In genomic region chr2:86211796-86212188, GRCh38 we compare ENCODE assay signal across 21 cellular contexts. TPM values are rescaled to one million over a fixed set of nuclear protein-coding genes. Genes with fewer than 3 reads are reported as not detected.
DNase-seq lines count a peak whose midpoint lies in the region; ATAC-seq, FAIRE-seq and TF ChIP-seq lines count a peak whose summit lies in the region.
"Had no signal": no experiment of that assay in that cellular context is flagged by ENCODE, and none has a peak within 500 bp of the region (broad histone marks: within the 10 kb centered on the region; RNA-seq: fewer than 3 reads in every experiment).

No MANE protein-coding gene starts in this region.

- ATAC-seq in HepG2: peak; percentile 74
- ATAC-seq in stimulated activated memory B cell treated with anti-CD40 and anti-IgM and Interleukin-4, amounts not matched to agents 10 μg/mL and 1 μg/mL and 100 μg/mL, for 72 hours: no peak
- ATAC-seq: CD8-positive, alpha-beta T cell; HCT116 had no signal

- TF ChIP-seq RAD21 in HepG2 (CRISPR knock-in tag; IDR thresholded peaks at IDR 0.05): no peak

- H3K4me2 ChIP-seq in OCI-LY7 (ENCODE audit: low read length) (no peak overlapping the region), HepG2 (ENCODE audit: low read depth, low read length) (peak overlapping the region; percentile 26)
- H3K4me2 ChIP-seq: BLaER1 had no signal

- TF ChIP-seq POLR2A in HepG2 (IDR thresholded peaks at IDR 0.05; ENCODE audit: insufficient read depth in 1 of 2, low read depth in 2 of 2, low read length in 2 of 2): no peak; a peak in 1 of 4 replicates

- TF ChIP-seq EP300 in HepG2 (IDR thresholded peaks at IDR 0.05; ENCODE audit: low read depth in 2 of 2, low read length in 2 of 2) (no peak), HepG2 (CRISPR knock-in tag; IDR thresholded peaks at IDR 0.05; ENCODE audit: borderline replicate concordance) (no peak)

- BruUV-seq in OCI-LY7 (replicated peaks; lab: Mats Ljungman, UMichigan) (no TSS peak), HepG2 (replicated peaks; lab: Mats Ljungman, UMichigan) (no TSS peak)

- no peak for DNase-seq in activated T-cell treated with anti-CD3 and anti-CD28 coated beads, Interleukin-2, amount 50 U/mL, for 24 hours
- no peak for DNase-seq in activated T-cell treated with anti-CD3 and anti-CD28 coated beads, Interleukin-2, amount 50 U/mL, for 48 hours
- DNase-seq in OCI-LY7 (ENCODE audit: low spot score) (no peak), HepG2 (ENCODE audit: low spot score) (no peak), ACHN (no peak), GOT3 (lab: John Stamatoyannopoulos, UW) (no peak), GM13977 (ENCODE audit: low spot score) (no peak)
- DNase-seq: AML-193; CD8-positive, alpha-beta T cell; COR-L47; DMS153; DND-41; GDM1 had no signal

- WGBS in HepG2 (ENCODE audit: low lambda C conversion rate): 27% methylated on average over 2 of the region's 2 CpGs

- H3K9me2 ChIP-seq in OCI-LY7 (ENCODE audit: insufficient read depth, low read length): no peaks in the 10 kb centered on the region

- H3K4me1 Mint-ChIP-seq in activated T-cell treated with anti-CD3 and anti-CD28 coated beads, Interleukin-2, amount 50 U/mL, for 24 hours (ENCODE audit: low read depth): peaks cover 1% of the 10 kb centered on the region
- H3K4me1 Mint-ChIP-seq in stimulated activated memory B cell treated with anti-CD40 and anti-IgM and Interleukin-4, amounts not matched to agents 10 μg/mL and 1 μg/mL and 100 μg/mL, for 72 hours: peaks cover 10% of the 10 kb centered on the region

- no peak overlapping the region for H2AFZ ChIP-seq in OCI-LY7 (ENCODE audit: low read length)
- no peak overlapping the region for H2AFZ ChIP-seq in HepG2 (ENCODE audit: low read length)

- H3K79me2 ChIP-seq in OCI-LY7 (ENCODE audit: insufficient read depth, low read depth, low read length) (no peaks in the 10 kb centered on the region), HepG2 (ENCODE audit: insufficient read depth, low read length) (no peaks in the 10 kb centered on the region)

- no peaks in the 10 kb centered on the region for H3K27me3 ChIP-seq in HepG2 (ENCODE audit: control insufficient read depth in 1 of 2, insufficient read depth in 2 of 2, low read length in 2 of 2)
- H3K27me3 ChIP-seq: BLaER1 had no signal

- H3K27ac Mint-ChIP-seq in activated T-cell treated with anti-CD3 and anti-CD28 coated beads, Interleukin-2, amount 50 U/mL, for 24 hours: peak overlapping the region; percentile 4
- peak overlapping the region; percentile 4 for H3K27ac Mint-ChIP-seq in stimulated activated memory B cell treated with anti-CD40 and anti-IgM and Interleukin-4, amounts not matched to agents 10 μg/mL and 1 μg/mL and 100 μg/mL, for 72 hours

- H3K4me3 Mint-ChIP-seq in activated T-cell treated with anti-CD3 and anti-CD28 coated beads, Interleukin-2, amount 50 U/mL, for 24 hours: no peak overlapping the region
- H3K4me3 Mint-ChIP-seq in stimulated activated memory B cell treated with anti-CD40 and anti-IgM and Interleukin-4, amounts not matched to agents 10 μg/mL and 1 μg/mL and 100 μg/mL, for 72 hours: no peak overlapping the region
- H3K4me3 Mint-ChIP-seq: CD8-positive, alpha-beta T cell had no signal

- H3K36me3 Mint-ChIP-seq in activated T-cell treated with anti-CD3 and anti-CD28 coated beads, Interleukin-2, amount 50 U/mL, for 24 hours (ENCODE audit: low read depth): peaks cover 78% of the 10 kb centered on the region
- H3K36me3 Mint-ChIP-seq in stimulated activated memory B cell treated with anti-CD40 and anti-IgM and Interleukin-4, amounts not matched to agents 10 μg/mL and 1 μg/mL and 100 μg/mL, for 72 hours: peaks cover 56% of the 10 kb centered on the region

- in situ Hi-C loops in HepG2 (cut with HindIII; ENCODE audit: extremely low pct_ligation_motif_present, low pct_unique_long_range_greater_than_20kb) (no loop called here), ACHN (cut with HindIII; ENCODE audit: low pct_ligation_motif_present, low pct_unique_long_range_greater_than_20kb, low sequenced_read_pairs) (no loop called here), GM13977 (cut with MboI; ENCODE audit: low pct_unique_long_range_greater_than_20kb, low sequenced_read_pairs, unreplicated experiment) (no loop called here)

- TF ChIP-seq CTCF in OCI-LY7 (conservative IDR thresholded peaks at IDR 0.05; ENCODE audit: low read length) (no peak), HepG2 (CRISPR knock-in tag; IDR thresholded peaks at IDR 0.05) (no peak), GM13977 (IDR thresholded peaks at IDR 0.05; ENCODE audit: extremely low read depth, insufficient read depth, missing control alignments) (no peak)

- no peaks in the 10 kb centered on the region for H3K9me3 Mint-ChIP-seq in activated T-cell treated with anti-CD3 and anti-CD28 coated beads, Interleukin-2, amount 50 U/mL, for 24 hours
- no peaks in the 10 kb centered on the region for H3K9me3 Mint-ChIP-seq in stimulated activated memory B cell treated with anti-CD40 and anti-IgM and Interleukin-4, amounts not matched to agents 10 μg/mL and 1 μg/mL and 100 μg/mL, for 72 hours
- H3K9me3 Mint-ChIP-seq: CD8-positive, alpha-beta T cell had no signal

- no peak overlapping the region for H3K4me3 ChIP-seq in OCI-LY7 (ENCODE audit: low read depth, low read length, poor library complexity, severe bottlenecking)
- no peak overlapping the region for H3K4me3 ChIP-seq in HepG2 (replicated peaks in 1 of 3; ENCODE audit: insufficient read depth in 1 of 3, low read depth in 2 of 3, low read length in 3 of 3)
- H3K4me3 ChIP-seq: BLaER1 had no signal

- peak overlapping the region; percentile 50 for H3K27ac ChIP-seq in OCI-LY7 (ENCODE audit: low read depth, low read length, poor library complexity, severe bottlenecking)
- H3K27ac ChIP-seq in HepG2 (ENCODE audit: extremely low read length, insufficient read depth, low read length): peak overlapping the region; percentile 70
- H3K27ac ChIP-seq: 22Rv1, BLaER1, HL-60 had no signal

- intact Hi-C loops in OCI-LY7 (cut with micrococcal nuclease; ENCODE audit: unreplicated experiment) (no loop called here), HepG2 (cut with micrococcal nuclease; ENCODE audit: unreplicated experiment) (loop anchor here (2.0 kb wide), 1 partner anchor 17 kb away; the partner anchor contains the start of gene IMMT)

- no peaks in the 10 kb centered on the region for H4K20me1 ChIP-seq in OCI-LY7 (ENCODE audit: insufficient read depth, low read length)
- no peaks in the 10 kb centered on the region for H4K20me1 ChIP-seq in HepG2 (ENCODE audit: insufficient read depth, low read length)
- H4K20me1 ChIP-seq: BLaER1 had no signal

- H3K9ac ChIP-seq in HepG2 (ENCODE audit: insufficient read depth, low read depth, low read length): peak overlapping the region; percentile 10; the same call in 1 of the 2 replicates
- H3K9ac ChIP-seq: BLaER1 had no signal

- FAIRE-seq in HepG2 (lab: Jason Lieb, UNC): no peak
- FAIRE-seq: D721Med, GM12892, H54 had no signal

- H3K36me3 ChIP-seq in OCI-LY7 (ENCODE audit: insufficient read depth, low read length) (peaks cover 86% of the 10 kb centered on the region), HepG2 (replicated peaks in 1 of 2; ENCODE audit: control insufficient read depth in 1 of 2, insufficient read depth in 2 of 2, low read length in 2 of 2) (peaks cover 23 to 68% of the 10 kb centered on the region in 2 experiments)

- no peaks in the 10 kb centered on the region for H3K27me3 Mint-ChIP-seq in activated T-cell treated with anti-CD3 and anti-CD28 coated beads, Interleukin-2, amount 50 U/mL, for 24 hours
- no peaks in the 10 kb centered on the region for H3K27me3 Mint-ChIP-seq in stimulated activated memory B cell treated with anti-CD40 and anti-IgM and Interleukin-4, amounts not matched to agents 10 μg/mL and 1 μg/mL and 100 μg/mL, for 72 hours

- CTCF ChIA-PET in OCI-LY7 (lab: Charles Lee; ENCODE audit: unreplicated experiment): no interaction called here
- CTCF ChIA-PET in HepG2 (lab: Yijun Ruan, JAX; ENCODE audit: low intra/inter-chr PET ratio, low total read pairs): no interaction called here

- peaks cover 16% of the 10 kb centered on the region for H3K4me1 ChIP-seq in OCI-LY7 (ENCODE audit: insufficient read depth, low read length, poor library complexity, severe bottlenecking)
- H3K4me1 ChIP-seq in HepG2 (ENCODE audit: insufficient read depth, low read length): peaks cover 53% of the 10 kb centered on the region

- POLR2A ChIA-PET in OCI-LY7 (lab: Charles Lee): no interaction called here
- POLR2A ChIA-PET in HepG2 (lab: Yijun Ruan, JAX): interaction anchor here (0.8 to 1.8 kb wide), 2 partner anchors 14 to 16 kb away, joined by 4 to 5 read pairs; partner anchors contain the start of gene IMMT

- H3K9me3 ChIP-seq in OCI-LY7 (ENCODE audit: low read length): no peaks in the 10 kb centered on the region
- no peaks in the 10 kb centered on the region for H3K9me3 ChIP-seq in HepG2 (ENCODE audit: low read length)
- H3K9me3 ChIP-seq: BLaER1 had no signal

RNA-seq across cellular contexts. Expression of gene MRPL35, which starts 12.5 kb away (rescaled TPM):
- total RNA-seq in OCI-LY7 (2014; rRNA removed; shearing (Covaris generic)): 26.8 and 26.9 TPM in 2 replicates
- total RNA-seq in OCI-LY7 (2022) (48.7 and 56.8 TPM in 2 replicates), HepG2 (2016; rRNA removed; fragmentation: Illumina TruSeq; extraction: Trizol) (97.1 and 152 TPM in 2 replicates)
- total RNA-seq in HepG2 (2016; cell fraction: cytosol; rRNA removed; fragmentation: Illumina TruSeq; extraction: Trizol; ENCODE audit: low read depth): 25.4 and 27.6 TPM in 2 replicates
- 97.8 and 161 TPM in 2 replicates for total RNA-seq in HepG2 (2016; cell fraction: insoluble cytoplasmic fraction; rRNA removed; fragmentation: Illumina TruSeq; extraction: Trizol)
- total RNA-seq in HepG2 (2016; cell fraction: membrane; rRNA removed; fragmentation: Illumina TruSeq; extraction: Trizol): 21.6 and 28.9 TPM in 2 replicates
- total RNA-seq in HepG2 (2016; cell fraction: nucleus; rRNA removed; fragmentation: Illumina TruSeq; extraction: Trizol): 35.9 and 40.2 TPM in 2 replicates
- polyA plus RNA-seq in HepG2 (2011; rRNA removed): 80.5 and 86.1 TPM in 2 replicates
- polyA plus RNA-seq in HepG2 (2011; cell fraction: cytosol; rRNA removed): 62.3 and 68.7 TPM in 2 replicates
- 40.2 and 46.3 TPM in 2 replicates for polyA plus RNA-seq in HepG2 (2011; cell fraction: nucleus; rRNA removed)
- 31.5 and 48.9 TPM in 2 replicates for polyA plus RNA-seq in HepG2 (2012)
- 21.8 and 23.1 TPM in 2 replicates for polyA plus RNA-seq in HepG2 (2016; cell fraction: cytosol; fragmentation: Illumina TruSeq; extraction: Trizol; ENCODE audit: low read depth)
- 148 and 150 TPM in 2 replicates for polyA plus RNA-seq in HepG2 (2016; cell fraction: insoluble cytoplasmic fraction; fragmentation: Illumina TruSeq; extraction: Trizol; ENCODE audit: low read depth)
- 17.2 and 19.6 TPM in 2 replicates for polyA plus RNA-seq in HepG2 (2016; cell fraction: membrane; fragmentation: Illumina TruSeq; extraction: Trizol; ENCODE audit: low read depth)
- 55.3 and 64.5 TPM in 2 replicates for polyA plus RNA-seq in HepG2 (2016; cell fraction: nucleus; fragmentation: Illumina TruSeq; extraction: Trizol; ENCODE audit: insufficient read depth, low read depth)
- 143 and 152 TPM in 2 replicates for polyA minus RNA-seq in HepG2 (2011; rRNA and poly(A)+ RNA removed; ENCODE audit: low replicate concordance)
- 21.9 and 30.4 TPM in 2 replicates for polyA minus RNA-seq in HepG2 (2011; cell fraction: cytosol; rRNA and poly(A)+ RNA removed)
- polyA minus RNA-seq in HepG2 (2011; cell fraction: nucleus; rRNA and poly(A)+ RNA removed): 27.9 and 35.1 TPM in 2 replicates

RNA-seq across cellular contexts. Expression of gene IMMT, which starts 16.5 kb away (rescaled TPM):
- total RNA-seq in OCI-LY7 (2014; rRNA removed; shearing (Covaris generic)): 77.3 and 82.1 TPM in 2 replicates
- total RNA-seq in OCI-LY7 (2022): 121 and 128 TPM in 2 replicates
- 119 and 174 TPM in 2 replicates for total RNA-seq in HepG2 (2016; rRNA removed; fragmentation: Illumina TruSeq; extraction: Trizol)
- total RNA-seq in HepG2 (2016; cell fraction: cytosol; rRNA removed; fragmentation: Illumina TruSeq; extraction: Trizol; ENCODE audit: low read depth): 15.3 and 18.4 TPM in 2 replicates
- 120 and 173 TPM in 2 replicates for total RNA-seq in HepG2 (2016; cell fraction: insoluble cytoplasmic fraction; rRNA removed; fragmentation: Illumina TruSeq; extraction: Trizol)
- 33.8 and 38.5 TPM in 2 replicates for total RNA-seq in HepG2 (2016; cell fraction: membrane; rRNA removed; fragmentation: Illumina TruSeq; extraction: Trizol)
- total RNA-seq in HepG2 (2016; cell fraction: nucleus; rRNA removed; fragmentation: Illumina TruSeq; extraction: Trizol): 77.7 and 86.2 TPM in 2 replicates
- 52.3 and 63.5 TPM in 2 replicates for polyA plus RNA-seq in HepG2 (2011; rRNA removed)
- polyA plus RNA-seq in HepG2 (2011; cell fraction: cytosol; rRNA removed): 44.9 and 51.8 TPM in 2 replicates
- polyA plus RNA-seq in HepG2 (2011; cell fraction: nucleus; rRNA removed): 33.6 and 36.1 TPM in 2 replicates
- polyA plus RNA-seq in HepG2 (2012): 82.6 and 99.8 TPM in 2 replicates
- 12.7 and 14.4 TPM in 2 replicates for polyA plus RNA-seq in HepG2 (2016; cell fraction: cytosol; fragmentation: Illumina TruSeq; extraction: Trizol; ENCODE audit: low read depth)
- polyA plus RNA-seq in HepG2 (2016; cell fraction: insoluble cytoplasmic fraction; fragmentation: Illumina TruSeq; extraction: Trizol; ENCODE audit: low read depth): 192 and 195 TPM in 2 replicates
- polyA plus RNA-seq in HepG2 (2016; cell fraction: membrane; fragmentation: Illumina TruSeq; extraction: Trizol; ENCODE audit: low read depth): 23.3 and 29.6 TPM in 2 replicates
- polyA plus RNA-seq in HepG2 (2016; cell fraction: nucleus; fragmentation: Illumina TruSeq; extraction: Trizol; ENCODE audit: insufficient read depth, low read depth): 110 TPM in 2 replicates
- polyA minus RNA-seq in HepG2 (2011; rRNA and poly(A)+ RNA removed; ENCODE audit: low replicate concordance): 58.1 and 76.7 TPM in 2 replicates
- polyA minus RNA-seq in HepG2 (2011; cell fraction: cytosol; rRNA and poly(A)+ RNA removed): 66.1 and 82.3 TPM in 2 replicates
- 88.0 and 90.4 TPM in 2 replicates for polyA minus RNA-seq in HepG2 (2011; cell fraction: nucleus; rRNA and poly(A)+ RNA removed)
